In the genomic region with DNA sequence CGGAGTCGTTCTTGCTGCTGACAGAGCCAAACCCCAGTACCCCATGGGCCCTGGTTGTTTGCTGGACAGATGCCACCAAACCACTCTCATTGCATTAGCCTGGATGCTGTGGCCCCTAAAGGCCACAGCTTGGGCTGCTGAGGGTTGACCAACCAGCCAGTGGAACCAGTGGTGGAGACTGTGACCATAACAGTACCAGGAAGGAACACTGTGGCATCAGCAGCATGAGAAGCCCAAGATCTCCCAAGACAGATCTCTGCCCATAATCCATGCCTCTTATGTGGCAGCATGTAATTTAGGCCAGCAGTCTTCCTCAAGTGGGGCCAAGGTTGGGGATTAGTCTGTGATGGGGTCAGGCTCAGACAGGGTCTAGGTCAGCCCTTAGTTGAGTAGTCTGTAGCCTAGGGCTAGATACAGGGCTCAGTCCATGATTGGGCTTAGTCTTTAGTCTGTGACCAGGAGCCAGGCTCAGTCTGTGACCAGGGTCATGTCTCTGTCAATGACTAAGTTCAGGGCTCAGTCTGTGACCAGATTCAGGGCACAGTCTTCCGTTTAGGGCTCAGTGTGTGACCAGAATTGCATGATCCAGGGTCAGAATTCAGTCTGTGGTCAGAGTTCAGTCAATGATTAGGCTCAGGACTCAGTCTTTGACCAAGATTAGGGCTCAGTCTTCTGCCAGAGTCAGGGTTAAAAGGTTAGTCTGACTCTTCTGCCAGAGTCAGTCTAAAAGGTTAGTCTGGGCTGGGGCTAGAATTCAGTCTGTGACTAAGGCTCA, we compare ENCODE assay signal across 25 cellular contexts. TPM values are rescaled to one million over a fixed set of nuclear protein-coding genes. Genes with fewer than 3 reads are reported as not detected.
"Had no signal": no experiment of that assay in that cellular context is flagged by ENCODE, and none has a peak within 500 bp of the region (broad histone marks: within the 10 kb centered on the region; RNA-seq: fewer than 3 reads in every experiment).

No MANE protein-coding gene starts in this region.

- H3K36me3 Mint-ChIP-seq: stimulated activated memory B cell treated with anti-CD40 and anti-IgM and Interleukin-4, amounts not matched to agents 10 μg/mL and 1 μg/mL and 100 μg/mL, for 72 hours had no signal

- H3K27ac ChIP-seq: epithelial cell of prostate, foreskin keratinocyte, lower lobe of right lung, SJSA1, thoracic aorta had no signal

- H3K9me3 Mint-ChIP-seq: activated CD4-positive, alpha-beta T cell treated with anti-CD3 and anti-CD28 coated beads, Interleukin-2, amount 10 ng/mL, durations not matched to agents 7 days and 5 days; activated T-cell treated with anti-CD3 and anti-CD28 coated beads, Interleukin-2, amount 50 U/mL, for 4 hours; endodermal cell; nephron progenitor cell; stimulated activated memory B cell treated with anti-CD40 and anti-IgM and Interleukin-4, amounts not matched to agents 10 μg/mL and 1 μg/mL and 100 μg/mL, for 72 hours; T-helper 1 cell treated with Interleukin-12 subunit alpha and Interleukin-12 subunit beta and Interleukin-4 antibody, amounts not matched to agents 30 μg/mL and 1 μg/mL, for 36 hours had no signal

- H3K27me3 ChIP-seq: dorsolateral prefrontal cortex, foreskin keratinocyte, SJSA1 had no signal

- ATAC-seq: activated CD4-positive, CD25-positive, alpha-beta regulatory T cell treated with anti-CD3 and anti-CD28 coated beads, Interleukin-2, amount 50 U/mL, for 24 hours; activated CD8-positive, alpha-beta T cell treated with anti-CD3 and anti-CD28 coated beads, Interleukin-2, amount 10 ng/mL, durations not matched to agents 7 days and 5 days; activated T-cell treated with anti-CD3 and anti-CD28 coated beads, Interleukin-2, amount 50 U/mL, for 4 hours; foreskin keratinocyte; lower lobe of right lung; stimulated activated memory B cell treated with anti-CD40 and anti-IgM and Interleukin-4, amounts not matched to agents 10 μg/mL and 1 μg/mL and 100 μg/mL, for 72 hours had no signal

- H3K4me2 ChIP-seq: smooth muscle cell had no signal

- FAIRE-seq: colon had no signal

- H3K4me3 ChIP-seq: dorsolateral prefrontal cortex, lower lobe of right lung, SJSA1, smooth muscle cell, thoracic aorta had no signal

- H3K27me3 Mint-ChIP-seq: activated CD4-positive, alpha-beta T cell treated with anti-CD3 and anti-CD28 coated beads, Interleukin-2, amount 10 ng/mL, durations not matched to agents 7 days and 5 days; stimulated activated memory B cell treated with anti-CD40 and anti-IgM and Interleukin-4, amounts not matched to agents 10 μg/mL and 1 μg/mL and 100 μg/mL, for 72 hours had no signal

- H3K27ac Mint-ChIP-seq: activated CD4-positive, alpha-beta T cell treated with anti-CD3 and anti-CD28 coated beads, Interleukin-2, amount 10 ng/mL, durations not matched to agents 7 days and 5 days; activated CD8-positive, alpha-beta T cell treated with anti-CD3 and anti-CD28 coated beads, Interleukin-2, amount 10 ng/mL, durations not matched to agents 7 days and 5 days; endodermal cell; nephron progenitor cell; stimulated activated memory B cell treated with anti-CD40 and anti-IgM and Interleukin-4, amounts not matched to agents 10 μg/mL and 1 μg/mL and 100 μg/mL, for 72 hours; T-helper 1 cell treated with Interleukin-12 subunit alpha and Interleukin-12 subunit beta and Interleukin-4 antibody, amounts not matched to agents 30 μg/mL and 1 μg/mL, for 36 hours had no signal

- H3K9me3 ChIP-seq: lower lobe of right lung, SJSA1, thoracic aorta had no signal

- DNase-seq: activated CD4-positive, alpha-beta T cell treated with anti-CD3 and anti-CD28 coated beads, Interleukin-2, amount 10 ng/mL, durations not matched to agents 7 days and 5 days; activated CD8-positive, alpha-beta T cell treated with anti-CD3 and anti-CD28 coated beads, Interleukin-2, amount 10 ng/mL, durations not matched to agents 7 days and 5 days; activated effector memory CD4-positive, alpha-beta T cell treated with Interleukin-2 at 50 U/mL for 16 hours; activated naive CD4-positive, alpha-beta T cell treated with anti-CD3 and anti-CD28 coated beads, Interleukin-2, amount 50 U/mL, for 16 hours; activated T-cell treated with anti-CD3 and anti-CD28 coated beads, Interleukin-2, amount 50 U/mL, for 4 hours; central memory CD4-positive, alpha-beta T cell; dorsolateral prefrontal cortex; endodermal cell; foreskin keratinocyte; glutamatergic neuron; kidney glomerular epithelial cell; lower lobe of right lung; nephron progenitor cell; nucleus accumbens; retina; stimulated activated CD4-positive, alpha-beta T cell treated with anti-CD3 and anti-CD28 coated beads, Interleukin-4, amount 100 ng/mL, for 24 hours had no signal

- H3K36me3 ChIP-seq: lower lobe of right lung, SJSA1, thoracic aorta had no signal

- H3K4me3 Mint-ChIP-seq: activated CD4-positive, alpha-beta T cell treated with anti-CD3 and anti-CD28 coated beads, Interleukin-2, amount 10 ng/mL, durations not matched to agents 7 days and 5 days; activated CD8-positive, alpha-beta T cell treated with anti-CD3 and anti-CD28 coated beads, Interleukin-2, amount 10 ng/mL, durations not matched to agents 7 days and 5 days; activated T-cell treated with anti-CD3 and anti-CD28 coated beads, Interleukin-2, amount 50 U/mL, for 4 hours; endodermal cell; nephron progenitor cell; stimulated activated memory B cell treated with anti-CD40 and anti-IgM and Interleukin-4, amounts not matched to agents 10 μg/mL and 1 μg/mL and 100 μg/mL, for 72 hours; T-helper 1 cell treated with Interleukin-12 subunit alpha and Interleukin-12 subunit beta and Interleukin-4 antibody, amounts not matched to agents 30 μg/mL and 1 μg/mL, for 36 hours had no signal

- H3K4me1 Mint-ChIP-seq: activated CD4-positive, alpha-beta T cell treated with anti-CD3 and anti-CD28 coated beads, Interleukin-2, amount 10 ng/mL, durations not matched to agents 7 days and 5 days; endodermal cell; stimulated activated memory B cell treated with anti-CD40 and anti-IgM and Interleukin-4, amounts not matched to agents 10 μg/mL and 1 μg/mL and 100 μg/mL, for 72 hours had no signal

RNA-seq across cellular contexts. Expression of gene INPP5J, which starts 4.5 kb away (rescaled TPM):
- total RNA-seq: activated CD4-positive, alpha-beta T cell treated with anti-CD3 and anti-CD28 coated beads, Interleukin-2, amount 10 ng/mL, durations not matched to agents 7 days and 5 days; activated CD8-positive, alpha-beta T cell treated with anti-CD3 and anti-CD28 coated beads, Interleukin-2, amount 10 ng/mL, durations not matched to agents 7 days and 5 days had no signal

RNA-seq across cellular contexts. Expression of gene PLA2G3, which starts 22.1 kb away (rescaled TPM):
- total RNA-seq: activated CD4-positive, alpha-beta T cell treated with anti-CD3 and anti-CD28 coated beads, Interleukin-2, amount 10 ng/mL, durations not matched to agents 7 days and 5 days; activated CD8-positive, alpha-beta T cell treated with anti-CD3 and anti-CD28 coated beads, Interleukin-2, amount 10 ng/mL, durations not matched to agents 7 days and 5 days; activated T-cell treated with anti-CD3 and anti-CD28 coated beads, Interleukin-2, amount 50 U/mL, for 4 hours; SJSA1; thoracic aorta; ureter had no signal
- polyA plus RNA-seq: smooth muscle cell had no signal
